In the genomic region with DNA sequence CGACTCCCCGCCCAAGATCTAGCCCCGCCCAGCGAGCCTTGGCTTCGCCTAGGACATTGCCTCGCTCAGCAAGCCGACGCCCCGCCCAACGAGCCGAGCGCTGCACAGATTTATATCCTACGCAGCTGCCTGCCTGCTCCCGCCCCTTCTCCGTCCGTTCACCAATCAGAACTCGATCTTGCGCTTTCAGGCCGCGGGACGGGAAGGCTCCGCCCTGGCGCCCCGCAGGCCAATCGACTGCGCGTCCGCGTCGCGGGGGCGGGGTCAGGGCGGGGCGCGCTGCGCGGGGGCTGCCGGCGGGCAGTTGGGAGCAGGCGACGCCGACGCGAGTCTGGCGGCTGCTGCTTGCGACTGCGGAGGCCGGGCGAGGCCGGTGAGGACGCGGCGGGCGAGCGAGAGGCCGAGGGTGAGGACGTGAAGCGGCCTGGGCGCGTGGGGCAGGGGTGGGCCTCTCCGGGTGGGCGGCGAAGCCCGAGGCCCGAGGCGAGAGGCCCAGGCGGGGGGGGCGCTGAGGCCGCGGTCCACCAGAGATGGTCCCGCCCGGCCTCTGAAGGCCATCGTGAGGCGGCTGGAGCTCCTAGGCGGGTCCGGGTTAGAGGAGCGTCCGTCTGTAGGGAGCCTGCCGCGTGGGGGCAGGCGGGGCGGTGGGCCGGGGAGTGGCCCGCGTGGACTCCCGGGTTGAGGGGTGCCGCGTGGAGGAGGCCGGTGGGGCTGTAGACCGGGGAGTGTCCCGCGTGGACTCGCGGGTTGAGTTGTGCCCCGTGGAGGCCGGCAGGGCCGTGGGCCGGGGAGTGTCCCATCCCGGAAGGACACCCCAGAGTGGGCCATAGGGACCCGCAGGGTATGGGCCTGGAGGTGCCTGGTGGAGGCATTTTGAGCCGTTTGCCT, we compare ENCODE assay signal across 8 cellular contexts. TPM values are rescaled to one million over a fixed set of nuclear protein-coding genes. Genes with fewer than 3 reads are reported as not detected.
A peak's percentile ranks its signal among the peaks of the same experiment; 100 is the strongest.
DNase-seq lines count a peak whose midpoint lies in the region; ATAC-seq and TF ChIP-seq lines count a peak whose summit lies in the region.

TSS of gene FARP2 (plus strand) at position 303 of the 888 bp plus-strand sequence. CDS start 16,823 bp downstream, outside the sequence.

- 1% methylated on average over 65 of the region's 101 CpGs for WGBS in smooth muscle cell (ENCODE audit: low lambda C conversion rate)

- peaks cover 88% of the 10 kb centered on the region for H4K20me1 ChIP-seq in smooth muscle cell (ENCODE audit: low read depth)

- H3K27me3 Mint-ChIP-seq in activated B cell treated with CpG ODN at 0.5 μM for 24 hours, result no peaks in the 10 kb centered on the region

- H3K4me1 ChIP-seq in smooth muscle cell (ENCODE audit: low read depth), result peaks cover 16% of the 10 kb centered on the region

- no peaks in the 10 kb centered on the region for H3K27me3 ChIP-seq in smooth muscle cell (ENCODE audit: low read depth)

- peak within 1 kb of the TSS; percentile 98 for H3K4me2 ChIP-seq in smooth muscle cell

- TF ChIP-seq CTCF in AG09309 (IDR thresholded peaks at IDR 0.05; ENCODE audit: control insufficient read depth, insufficient read depth, low read depth, low read length, missing control alignments), result peak; percentile 4
- no peak for TF ChIP-seq CTCF in activated B cell treated with CpG ODN at 0.5 μM for 24 hours (IDR thresholded peaks at IDR 0.05)
- TF ChIP-seq CTCF in cardiac fibroblast (IDR thresholded peaks at IDR 0.05; ENCODE audit: low read depth, low read length), result no peak
- no peak for TF ChIP-seq CTCF in smooth muscle cell (IDR thresholded peaks at IDR 0.05; ENCODE audit: borderline replicate concordance, insufficient read depth, poor library complexity, severe bottlenecking)

- H3F3A ChIP-seq in smooth muscle cell (ENCODE audit: low read depth), result peaks cover 32% of the 10 kb centered on the region

- CTCF ChIA-PET in activated B cell treated with CpG ODN at 0.5 μM for 24 hours (lab: Charles Lee), result no interaction called here

- H3K4me3 Mint-ChIP-seq in activated B cell treated with CpG ODN at 0.5 μM for 24 hours, result peak within 1 kb of the TSS; percentile 87

- peak; percentile 77 for ATAC-seq in GM19025 (IDR thresholded peaks at IDR 0.05; ENCODE audit: low read depth, unreplicated experiment)
- peak; percentile 86 for ATAC-seq in HG03280 (IDR thresholded peaks at IDR 0.05; ENCODE audit: unreplicated experiment)
- peak; percentile 89 for ATAC-seq in activated B cell treated with CpG ODN at 0.5 μM for 24 hours (ENCODE audit: low read depth)

- peak within 1 kb of the TSS; percentile 92 for H3K4me3 ChIP-seq in AG09309 (ENCODE audit: control insufficient read depth, low read depth, low read length)
- peak within 1 kb of the TSS; percentile 71 to 82 for H3K4me3 ChIP-seq in cardiac fibroblast (replicated peaks in 1 of 2; ENCODE audit: low read depth in 2 of 2, low read length in 2 of 2)
- H3K4me3 ChIP-seq in smooth muscle cell, result peak within 1 kb of the TSS; percentile 90

- POLR2A ChIA-PET in activated B cell treated with CpG ODN at 0.5 μM for 24 hours (lab: Charles Lee), result interaction anchor here (1.0 to 1.6 kb wide), 3 partner anchors 18 to 41 kb away, joined by 4 to 6 read pairs (median 6); no protein-coding TSS in a partner anchor

- H3K79me2 ChIP-seq in smooth muscle cell (ENCODE audit: low read depth), result peaks cover 49% of the 10 kb centered on the region

- no peaks in the 10 kb centered on the region for H3K9me3 ChIP-seq in smooth muscle cell (replicated peaks; ENCODE audit: low read depth)

- H3K9ac ChIP-seq in smooth muscle cell (ENCODE audit: low read depth), result peak within 1 kb of the TSS; percentile 91

- peaks cover 40% of the 10 kb centered on the region for H3K36me3 Mint-ChIP-seq in activated B cell treated with CpG ODN at 0.5 μM for 24 hours (ENCODE audit: low read depth)

- peak within 1 kb of the TSS; percentile 88 for H3K27ac Mint-ChIP-seq in activated B cell treated with CpG ODN at 0.5 μM for 24 hours

- intact Hi-C loops in activated B cell treated with CpG ODN at 0.5 μM for 24 hours (cut with micrococcal nuclease), result loop anchor here (1.0 to 5.0 kb wide), 10 partner anchors 41 to 794 kb away; partner anchors contain the start of genes DTYMK, DUSP28, HDLBP and PASK

- H3K9me3 Mint-ChIP-seq in activated B cell treated with CpG ODN at 0.5 μM for 24 hours, result no peaks in the 10 kb centered on the region

- no peak within 1 kb of the TSS for H2AFZ ChIP-seq in smooth muscle cell (ENCODE audit: low read depth)

- DNase-seq in AG09309 (ENCODE audit: low read depth) (peak; percentile 91), NCI-H345 (lab: John Stamatoyannopoulos, UW) (peak; percentile 99), activated B cell treated with CpG ODN at 0.5 μM for 24 hours (peak; percentile 94), cardiac fibroblast (ENCODE audit: low read depth in 2 of 2) (peak; percentile 99), iPS-NIHi7 (ENCODE audit: extremely low spot score) (peak; percentile 89), smooth muscle cell (lab: John Stamatoyannopoulos, UW; ENCODE audit: unreplicated experiment) (peak; percentile 93)

- H3K27ac ChIP-seq in smooth muscle cell (ENCODE audit: low read depth), result peak within 1 kb of the TSS; percentile 72

- H3K4me1 Mint-ChIP-seq in activated B cell treated with CpG ODN at 0.5 μM for 24 hours, result peaks cover 49% of the 10 kb centered on the region

- peaks cover 6% of the 10 kb centered on the region for H3K36me3 ChIP-seq in smooth muscle cell (ENCODE audit: low read depth)

RNA-seq across cellular contexts. Expression of gene FARP2, which starts in this region (rescaled TPM):
- 74.7 and 91.2 TPM in 2 replicates for total RNA-seq in activated B cell treated with CpG ODN at 0.5 μM for 24 hours
- total RNA-seq in smooth muscle cell, result 27.4 and 27.6 TPM in 2 replicates
- polyA plus RNA-seq in smooth muscle cell, result 15.9 and 18.4 TPM in 2 replicates

Comparison
In these comparisons a context has a peak if more than half of its experiments do, and no peak if none do; other contexts are left out.
1. Peak in every context shown above with its lines: DNase-seq, ATAC-seq, H3K4me3 ChIP-seq and H3K27ac ChIP-seq.